ENCODE assay signal across 8 cellular contexts in genomic region chr12:6278439-6279255, GRCh38. TPM values are rescaled to one million over a fixed set of nuclear protein-coding genes. Genes with fewer than 3 reads are reported as not detected.
DNase-seq lines count a peak whose midpoint lies in the region; ATAC-seq, FAIRE-seq and TF ChIP-seq lines count a peak whose summit lies in the region.

No MANE protein-coding gene starts in this region.

- peak overlapping the region; percentile 12 to 56 for H3K4me3 ChIP-seq in kidney (ENCODE audit: low read length in 2 of 2)

- no peak overlapping the region for H3K27ac Mint-ChIP-seq in central memory CD8-positive, alpha-beta T cell (ENCODE audit: low read depth)

- DNase-seq in GM12891 (ENCODE audit: insufficient read length, low spot score) (peak; percentile 91), NCI-H146 treated with DMSO at 0.1 percent for 48 hours (lab: John Stamatoyannopoulos, UW; ENCODE audit: unreplicated experiment) (peak; percentile 77), kidney (peak; percentile 96), cerebellar nuclear complex (lab: John Stamatoyannopoulos, UW) (no peak)
- peak; percentile 75 to 78 for DNase-seq in central memory CD8-positive, alpha-beta T cell (ENCODE audit: low spot score in 2 of 2)
- DNase-seq in stimulated activated CD4-positive, alpha-beta T cell treated with anti-CD3 and anti-CD28 coated beads, Interleukin-12 subunit alpha, Interleukin-12 subunit beta, amount 100 ng/mL, for 48 hours (ENCODE audit: low read depth in 2 of 3, low spot score in 1 of 3): peak; percentile 71 to 89 (median 78)

- no peaks in the 10 kb centered on the region for H3K9me3 ChIP-seq in kidney (ENCODE audit: control insufficient read depth in 1 of 2, low read length in 2 of 2)

- peak; percentile 93 for FAIRE-seq in GM12891 (lab: Jason Lieb, UNC)
- FAIRE-seq in kidney (lab: Jason Lieb, UNC): no peak

- no peaks in the 10 kb centered on the region for H3K4me1 Mint-ChIP-seq in central memory CD8-positive, alpha-beta T cell

- peak overlapping the region; percentile 74 to 94 for H3K27ac ChIP-seq in kidney (ENCODE audit: low read depth in 2 of 2, low read length in 2 of 2)

- H3K36me3 Mint-ChIP-seq in central memory CD8-positive, alpha-beta T cell (ENCODE audit: insufficient read depth): peaks cover 2% of the 10 kb centered on the region

- H3K4me1 ChIP-seq in kidney (ENCODE audit: control insufficient read depth in 1 of 2, insufficient read depth in 1 of 2, low read depth in 1 of 2, low read length in 2 of 2): peaks cover 13 to 26% of the 10 kb centered on the region in 2 donors

- TF ChIP-seq POLR2A in GM12891 (IDR thresholded peaks at IDR 0.05; ENCODE audit: low read depth, low read length): no peak

- peak overlapping the region in 1 of 2 donors; percentile 83 for H3K9ac ChIP-seq in kidney (ENCODE audit: low read length in 2 of 2)

- H3K27me3 Mint-ChIP-seq in central memory CD8-positive, alpha-beta T cell: peaks cover 70% of the 10 kb centered on the region

- ATAC-seq in HG02623 (IDR thresholded peaks at IDR 0.05; ENCODE audit: unreplicated experiment): peak; percentile 67
- ATAC-seq in activated CD4-positive, CD25-positive, alpha-beta regulatory T cell treated with anti-CD3 and anti-CD28 coated beads, Interleukin-2, amount 50 U/mL, for 24 hours: peak; percentile 93 to 94
- peak; percentile 95 for ATAC-seq in central memory CD8-positive, alpha-beta T cell (replicated peaks; ENCODE audit: extremely low read depth, poor library complexity, severe bottlenecking)

- H3K4me3 Mint-ChIP-seq in central memory CD8-positive, alpha-beta T cell: peak overlapping the region; percentile 66

- intact Hi-C loops in kidney (cut with DNase I): loop anchor here (5.0 kb wide), 1 partner anchor 81 kb away; no protein-coding TSS in a partner anchor

- TF ChIP-seq CTCF in kidney (IDR thresholded peaks at IDR 0.05; ENCODE audit: borderline replicate concordance, extremely low read depth, insufficient read depth): peak; percentile 93

- no peaks in the 10 kb centered on the region for H3K9me3 Mint-ChIP-seq in central memory CD8-positive, alpha-beta T cell

- no peaks in the 10 kb centered on the region for H3K36me3 ChIP-seq in kidney (ENCODE audit: control insufficient read depth in 1 of 2, insufficient read depth in 2 of 2, low read length in 2 of 2)

TF ChIP-seq in GM12891, 5 proteins besides CTCF, POLR2A, EP300 and RAD21:
- 0 out of 2 replicates have a peak, but pooled peaks have one; percentile 8 for TF ChIP-seq POU2F2 (IDR thresholded peaks at IDR 0.05; ENCODE audit: low read depth, low read length)
- no peak for TF ChIP-seq POLR2AphosphoS5 (IDR thresholded peaks at IDR 0.05; ENCODE audit: low read depth, low read length)
- no peak for TF ChIP-seq TAF1 (IDR thresholded peaks at IDR 0.05; ENCODE audit: low read depth, low read length)
- TF ChIP-seq SPI1 (IDR thresholded peaks at IDR 0.05; ENCODE audit: low read depth, low read length): no peak
- TF ChIP-seq PAX5 (IDR thresholded peaks at IDR 0.05; ENCODE audit: insufficient read depth, low read length, severe bottlenecking): no peak

RNA-seq across cellular contexts. Expression of gene PLEKHG6, which starts 31.8 kb away (rescaled TPM):
- 3.2 TPM for polyA plus RNA-seq in GM12891 (2012; ENCODE audit: low read depth, missing spikeins)
- 2.5 TPM for total RNA-seq in kidney
- polyA plus RNA-seq in kidney (ENCODE audit: insufficient read depth, low read depth, low replicate concordance): 2.9 TPM

Comparison
In these comparisons a context has a peak if more than half of its experiments do, and no peak if none do; other contexts are left out.
1. DNase-seq: peak in GM12891 (single experiment), NCI-H146 treated with DMSO at 0.1 percent for 48 hours (single experiment), central memory CD8-positive, alpha-beta T cell (2 of 2), kidney (single experiment) and stimulated activated CD4-positive, alpha-beta T cell treated with anti-CD3 and anti-CD28 coated beads, Interleukin-12 subunit alpha, Interleukin-12 subunit beta, amount 100 ng/mL, for 48 hours (3 of 3); none in cerebellar nuclear complex (0 of 2).
2. Peak in every context shown above with its lines, with median percentiles within 50 percentile points of each other: ATAC-seq.